Comparison of ENCODE assay signal across 8 cellular contexts in genomic region chr14:100222219-100223093, GRCh38. TPM values are rescaled to one million over a fixed set of nuclear protein-coding genes. Genes with fewer than 3 reads are reported as not detected.
A peak's percentile ranks its signal among the peaks of the same experiment; 100 is the strongest.
DNase-seq lines count a peak whose midpoint lies in the region; ATAC-seq and TF ChIP-seq lines count a peak whose summit lies in the region.

No MANE protein-coding gene starts in this region.

- CTCF ChIA-PET in mammary epithelial cell (lab: Charles Lee; ENCODE audit: low non-redundant PET): no interaction called here

- H3K9ac ChIP-seq in mammary epithelial cell (ENCODE audit: insufficient read depth, low read length): peak overlapping the region; percentile 75
- no peak overlapping the region for H3K9ac ChIP-seq in neuronal stem cell (ENCODE audit: low read depth, low read length, poor library complexity)

- TF ChIP-seq CTCF in GM12864 (IDR thresholded peaks at IDR 0.05; ENCODE audit: low read depth, low read length, missing control alignments) (no peak), mammary epithelial cell (conservative IDR thresholded peaks at IDR 0.05 in 1 of 2, IDR thresholded peaks at IDR 0.05 in 1 of 2; ENCODE audit: extremely low read depth in 1 of 2, insufficient read depth in 1 of 2, low read depth in 1 of 2, low read length in 2 of 2) (no peak)

- no peak overlapping the region for H3K4me3 Mint-ChIP-seq in immature natural killer cell

- BruUV-seq in mammary epithelial cell (replicated peaks; lab: Mats Ljungman, UMichigan): no TSS peak

- H2BK12ac ChIP-seq in neuronal stem cell (ENCODE audit: low read length): no peak overlapping the region

- no peaks in the 10 kb centered on the region for H3K9me3 ChIP-seq in mammary epithelial cell (replicated peaks; ENCODE audit: insufficient read depth, low read length)
- H3K9me3 ChIP-seq in neuronal stem cell (replicated peaks in 1 of 2; ENCODE audit: control insufficient read depth in 2 of 2, insufficient read depth in 1 of 2, low read depth in 1 of 2, low read length in 2 of 2): no peaks in the 10 kb centered on the region

- peaks cover 5 to 6% of the 10 kb centered on the region in 2 donors for H3K4me1 Mint-ChIP-seq in immature natural killer cell

- H3K4ac ChIP-seq in neuronal stem cell (ENCODE audit: low read length): no peak overlapping the region

- H3K79me1 ChIP-seq in neuronal stem cell (ENCODE audit: low read depth, low read length): peaks cover 5% of the 10 kb centered on the region

- peak overlapping the region; percentile 93 for H2BK5ac ChIP-seq in neuronal stem cell (ENCODE audit: low read length)

- no peaks in the 10 kb centered on the region for H4K20me1 ChIP-seq in mammary epithelial cell (ENCODE audit: insufficient read depth, low read length)

- H3K18ac ChIP-seq in neuronal stem cell (ENCODE audit: low read length): peak overlapping the region; percentile 85

- no peaks in the 10 kb centered on the region for H3K79me2 ChIP-seq in mammary epithelial cell (ENCODE audit: insufficient read depth, low read length)

- in situ Hi-C loops in mammary epithelial cell (cut with MboI; ENCODE audit: low sequenced_read_pairs in 2 of 2): no loop called here

- dilution Hi-C loops in mammary epithelial cell (cut with HindIII; ENCODE audit: low sequenced_read_pairs): no loop called here

- no peak overlapping the region for H4K91ac ChIP-seq in neuronal stem cell (ENCODE audit: low read depth, low read length, poor library complexity)

- H3K27ac Mint-ChIP-seq in immature natural killer cell: no peak overlapping the region

- peak; percentile 17 for ATAC-seq in HG02678 (IDR thresholded peaks at IDR 0.05; ENCODE audit: unreplicated experiment)
- no peak for ATAC-seq in activated CD4-positive, CD25-positive, alpha-beta regulatory T cell treated with anti-CD3 and anti-CD28 coated beads, Interleukin-2, amount 50 U/mL, for 24 hours

- WGBS in mammary epithelial cell (ENCODE audit: low coverage, missing lambda C conversion rate): 86% methylated on average over 10 of the region's 14 CpGs
- WGBS in neuronal stem cell (ENCODE audit: extremely low coverage in 2 of 2, insufficient read length in 2 of 2, insufficient replicate concordance in 1 of 2), 2 donors: no CpG with 5 or more reads among the region's 14 CpGs

- H2BK120ac ChIP-seq in neuronal stem cell (ENCODE audit: low read depth, low read length): no peak overlapping the region

- H3K23ac ChIP-seq in neuronal stem cell (ENCODE audit: low read depth, low read length, poor library complexity): no peak overlapping the region

- H4K8ac ChIP-seq in neuronal stem cell (ENCODE audit: low read depth, low read length): peak overlapping the region; percentile 92

- DNase-seq in GM12864 (ENCODE audit: low read depth): no peak
- DNase-seq in mammary epithelial cell: no peak
- no peak for DNase-seq in neuronal stem cell (ENCODE audit: low spot score)
- no peak for DNase-seq in immature natural killer cell
- DNase-seq in pons (ENCODE audit: low spot score): no peak
- no peak for DNase-seq in stimulated activated CD4-positive, alpha-beta T cell treated with anti-CD3 and anti-CD28 coated beads, Interleukin-2, amount 100 ng/mL, for 48 hours

- no peaks in the 10 kb centered on the region for H3K9me3 Mint-ChIP-seq in immature natural killer cell

- H2AFZ ChIP-seq in mammary epithelial cell (ENCODE audit: low read depth, low read length): peak overlapping the region; percentile 100
- H2AFZ ChIP-seq in neuronal stem cell (ENCODE audit: low read length): peak overlapping the region; percentile 76

- no peaks in the 10 kb centered on the region for H3K36me3 Mint-ChIP-seq in immature natural killer cell

- intact Hi-C loops in mammary epithelial cell (cut with micrococcal nuclease): no loop called here

- H3K27ac ChIP-seq in mammary epithelial cell (ENCODE audit: insufficient read depth, low read depth, low read length) (no peak overlapping the region), neuronal stem cell (replicated peaks; ENCODE audit: low read length) (peak overlapping the region; percentile 96)

- H3K4me1 ChIP-seq in mammary epithelial cell (ENCODE audit: insufficient read depth, low read length): peaks cover 6% of the 10 kb centered on the region
- peaks cover 29 to 34% of the 10 kb centered on the region in 2 donors for H3K4me1 ChIP-seq in neuronal stem cell (ENCODE audit: control insufficient read depth in 2 of 2, insufficient read depth in 1 of 2, low read depth in 1 of 2, low read length in 2 of 2)

- H3K27me3 ChIP-seq in mammary epithelial cell (ENCODE audit: insufficient read depth, low read length) (no peaks in the 10 kb centered on the region), neuronal stem cell (ENCODE audit: control insufficient read depth in 3 of 3, insufficient read depth in 3 of 3, low read depth in 1 of 3, low read length in 3 of 3) (no peaks in the 10 kb centered on the region)

- peak overlapping the region; percentile 81 for H2BK15ac ChIP-seq in neuronal stem cell (ENCODE audit: low read length)

- H3K4me3 ChIP-seq in GM12864 (ENCODE audit: low read depth, low read length): peak overlapping the region; percentile 60
- no peak overlapping the region for H3K4me3 ChIP-seq in mammary epithelial cell (replicated peaks in 1 of 3; ENCODE audit: insufficient read depth in 1 of 3, low read depth in 2 of 3, low read length in 3 of 3)
- H3K4me3 ChIP-seq in neuronal stem cell (ENCODE audit: low read length in 2 of 2): peak overlapping the region in 1 of 2 donors; percentile 49

- H2AK5ac ChIP-seq in neuronal stem cell (ENCODE audit: low read depth, low read length): peak overlapping the region; percentile 80

- no peaks in the 10 kb centered on the region for H3K36me3 ChIP-seq in mammary epithelial cell (ENCODE audit: insufficient read depth, low read length)
- peaks cover 2 to 10% of the 10 kb centered on the region in 2 donors for H3K36me3 ChIP-seq in neuronal stem cell (replicated peaks in 1 of 2; ENCODE audit: control insufficient read depth in 2 of 2, insufficient read depth in 2 of 2, low read length in 2 of 2)

- peaks cover 0 to 2% (median 0%) of the 10 kb centered on the region in 3 donors for H3K27me3 Mint-ChIP-seq in immature natural killer cell (ENCODE audit: low read depth in 3 of 3)

- peak overlapping the region; percentile 96 for H3K4me2 ChIP-seq in mammary epithelial cell (ENCODE audit: insufficient read depth, low read depth, low read length)
- H3K4me2 ChIP-seq in neuronal stem cell (ENCODE audit: insufficient read depth, low read length, poor library complexity, severe bottlenecking): peak overlapping the region; percentile 82

- no peak overlapping the region for H3K14ac ChIP-seq in neuronal stem cell (ENCODE audit: low read length)

RNA-seq across cellular contexts. Expression of gene YY1, which starts 16.5 kb away (rescaled TPM):
- 10 to 100 TPM; 42.3 to 67.0 TPM for total RNA-seq in mammary epithelial cell
- 30.3 TPM for polyA plus RNA-seq in mammary epithelial cell
- polyA minus RNA-seq in mammary epithelial cell: 33.8 TPM
- polyA plus RNA-seq in neuronal stem cell (2013, experiment 1 of 2): 115 TPM
- 129 TPM for polyA plus RNA-seq in neuronal stem cell (2013, experiment 2 of 2)
- polyA plus RNA-seq in immature natural killer cell: 10 to 100 TPM; 12.9 to 23.6 (median 15.9) TPM
